8 cellular contexts compared by ENCODE assay signal in genomic region chr14:106843951-106844483, GRCh38.
A peak's percentile ranks its signal among the peaks of the same experiment; 100 is the strongest.
DNase-seq lines count a peak whose midpoint lies in the region; ATAC-seq and TF ChIP-seq lines count a peak whose summit lies in the region.

No MANE protein-coding gene starts in this region.

- no peak for TF ChIP-seq POLR2A in NB4 (IDR thresholded peaks at IDR 0.05; ENCODE audit: extremely low read depth, insufficient read length)

- H3K27me3 ChIP-seq in layer of hippocampus (ENCODE audit: control insufficient read depth, insufficient read depth, low read length) (peaks cover 2% of the 10 kb centered on the region), subcutaneous abdominal adipose tissue (ENCODE audit: control insufficient read depth in 5 of 5, insufficient read depth in 4 of 5, low read length in 5 of 5) (peaks cover 0 to 4% (median 0%) of the 10 kb centered on the region in 5 donors)

- peaks cover 42% of the 10 kb centered on the region for H3K4me1 Mint-ChIP-seq in activated T-cell treated with anti-CD3 and anti-CD28 coated beads, Interleukin-2, amount 50 U/mL, for 4 hours (ENCODE audit: low read depth)
- H3K4me1 Mint-ChIP-seq in chondrocyte (ENCODE audit: low read depth), result peaks cover 6% of the 10 kb centered on the region

- DNase-seq in Daoy (ENCODE audit: low read depth) (peak; percentile 68), NB4 (ENCODE audit: low read depth) (peak; percentile 75), GM19238 (ENCODE audit: insufficient read length, low spot score) (no peak), chondrocyte (ENCODE audit: low spot score) (no peak)
- DNase-seq in activated T-cell treated with anti-CD3 and anti-CD28 coated beads, Interleukin-2, amount 50 U/mL, for 4 hours, result no peak

- H3K27ac ChIP-seq in layer of hippocampus (ENCODE audit: low read depth, low read length), result peak overlapping the region; percentile 50
- H3K27ac ChIP-seq in subcutaneous abdominal adipose tissue (ENCODE audit: low read depth, low read length), result peak overlapping the region; percentile 37

- peak overlapping the region in 4 of 5 donors; percentile 66 to 77 (median 70) for H3K9ac ChIP-seq in subcutaneous abdominal adipose tissue (ENCODE audit: low read length in 5 of 5)

- H3K36me3 ChIP-seq in subcutaneous abdominal adipose tissue (ENCODE audit: control insufficient read depth in 5 of 5, insufficient read depth in 5 of 5, low read length in 5 of 5), result no peaks in the 10 kb centered on the region

- H3K9me3 Mint-ChIP-seq in activated T-cell treated with anti-CD3 and anti-CD28 coated beads, Interleukin-2, amount 50 U/mL, for 4 hours, result no peaks in the 10 kb centered on the region
- peaks cover 24% of the 10 kb centered on the region for H3K9me3 Mint-ChIP-seq in chondrocyte (ENCODE audit: low read depth)

- H3K9me3 ChIP-seq in subcutaneous abdominal adipose tissue (ENCODE audit: control insufficient read depth in 5 of 5, low read length in 5 of 5), result no peaks in the 10 kb centered on the region

- no peaks in the 10 kb centered on the region for H3K27me3 Mint-ChIP-seq in activated T-cell treated with anti-CD3 and anti-CD28 coated beads, Interleukin-2, amount 50 U/mL, for 4 hours (ENCODE audit: low read depth)
- no peaks in the 10 kb centered on the region for H3K27me3 Mint-ChIP-seq in chondrocyte (ENCODE audit: low read depth)

- H3K4me3 ChIP-seq in NB4 (ENCODE audit: low read depth, low read length) (peak overlapping the region; percentile 82), subcutaneous abdominal adipose tissue (ENCODE audit: low read depth in 1 of 5, low read length in 5 of 5) (peak overlapping the region; percentile 61 to 66 (median 65))

- ATAC-seq in activated T-cell treated with anti-CD3 and anti-CD28 coated beads, Interleukin-2, amount 50 U/mL, for 4 hours, result peak; percentile 11 to 24
- ATAC-seq in HG02588 (IDR thresholded peaks at IDR 0.05; ENCODE audit: unreplicated experiment), result no peak

- no peak overlapping the region for H3K27ac Mint-ChIP-seq in chondrocyte (ENCODE audit: unreplicated experiment)

- no peak for TF ChIP-seq CTCF in NB4 (IDR thresholded peaks at IDR 0.05; ENCODE audit: low read depth, low read length)
- no peak for TF ChIP-seq CTCF in chondrocyte (IDR thresholded peaks at IDR 0.05)

- H3K4me3 Mint-ChIP-seq in activated T-cell treated with anti-CD3 and anti-CD28 coated beads, Interleukin-2, amount 50 U/mL, for 4 hours, result peak overlapping the region; percentile 93
- H3K4me3 Mint-ChIP-seq in chondrocyte (ENCODE audit: unreplicated experiment), result no peak overlapping the region

- peaks cover 0 to 28% (median 5%) of the 10 kb centered on the region in 5 donors for H3K4me1 ChIP-seq in subcutaneous abdominal adipose tissue (ENCODE audit: control insufficient read depth in 5 of 5, insufficient read depth in 5 of 5, low read length in 5 of 5)

- H3K36me3 Mint-ChIP-seq in activated T-cell treated with anti-CD3 and anti-CD28 coated beads, Interleukin-2, amount 50 U/mL, for 4 hours (ENCODE audit: insufficient read depth), result no peaks in the 10 kb centered on the region
- H3K36me3 Mint-ChIP-seq in chondrocyte (ENCODE audit: low read depth), result no peaks in the 10 kb centered on the region

Comparison
In these comparisons a context has a peak if more than half of its experiments do, and no peak if none do; other contexts are left out.
1. DNase-seq: peak in Daoy (single experiment) and NB4 (single experiment); none in activated T-cell treated with anti-CD3 and anti-CD28 coated beads, Interleukin-2, amount 50 U/mL, for 4 hours (single experiment), GM19238 (single experiment) and chondrocyte (single experiment).